1 cellular context compared by ENCODE assay signal in genomic region chr13:112744306-112745021, GRCh38.
TF ChIP-seq lines count a peak whose summit lies in the region.

No MANE protein-coding gene starts in this region.

TF ChIP-seq in HepG2, 621 proteins besides CTCF, POLR2A, EP300 and RAD21 (continued from another document):
- peak; percentile 33 for TF ChIP-seq RBM22 (optimal IDR thresholded peaks at IDR 0.05; ENCODE audit: low read length)
- TF ChIP-seq ZNF687 (CRISPR knock-in tag; IDR thresholded peaks at IDR 0.05), result 0 out of 2 replicates have a peak, but pooled peaks have one; percentile 13
